25 cellular contexts compared by ENCODE assay signal in the genomic region with DNA sequence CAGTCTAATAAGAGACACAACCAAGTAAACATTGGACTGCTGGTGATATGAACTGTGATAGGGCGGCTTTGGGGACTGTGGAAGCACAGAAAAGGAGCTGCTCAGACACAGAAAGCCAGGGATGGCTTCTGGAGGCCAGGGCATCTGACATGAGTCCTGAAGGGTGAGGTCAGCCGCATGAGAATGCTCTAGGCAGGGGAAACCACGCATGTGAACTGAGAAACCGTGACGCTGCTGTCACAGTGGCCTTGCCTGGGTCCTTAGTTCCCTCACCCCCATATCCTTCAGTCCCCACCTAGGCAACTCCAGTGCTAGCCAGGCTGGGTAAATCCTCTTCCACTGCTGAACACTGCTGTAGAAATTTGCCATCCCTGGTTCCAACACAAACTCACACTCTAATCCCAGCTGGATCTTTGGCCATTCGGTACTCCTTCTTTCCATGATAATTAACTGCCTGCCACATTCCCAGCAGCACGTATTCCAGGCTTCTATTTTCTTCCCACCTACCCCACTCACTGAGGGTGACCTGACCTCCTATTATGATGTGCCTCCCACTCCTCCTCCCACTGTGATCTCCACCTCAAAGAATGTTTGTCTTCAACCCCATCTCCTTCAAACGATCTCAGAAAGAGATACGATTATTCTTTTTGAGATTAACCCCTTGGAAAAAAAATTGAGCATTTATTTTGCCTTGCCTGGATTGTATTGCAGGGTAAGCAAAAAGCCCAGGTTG.
"Had no signal": no experiment of that assay in that cellular context is flagged by ENCODE, and none has a peak within 500 bp of the region (broad histone marks: within the 10 kb centered on the region; RNA-seq: fewer than 3 reads in every experiment).

No MANE protein-coding gene starts in this region.

- ATAC-seq: activated CD4-positive, CD25-positive, alpha-beta regulatory T cell treated with anti-CD3 and anti-CD28 coated beads, Interleukin-2, amount 50 U/mL, for 24 hours; activated CD8-positive, alpha-beta T cell treated with anti-CD3 and anti-CD28 coated beads for 36 hours; gastrocnemius medialis; right cardiac atrium; stimulated activated naive CD8-positive, alpha-beta T cell treated with anti-CD3 and anti-CD28 coated beads, Interleukin-15, Interleukin-2, amounts not matched to agents 100 U/mL and 50 U/mL, for 24 hours; upper lobe of right lung had no signal

- H3K4me3 ChIP-seq: esophagus squamous epithelium, gastrocnemius medialis, left ventricle myocardium inferior, thyroid gland, upper lobe of right lung had no signal

- H3K9ac ChIP-seq: parathyroid adenoma had no signal

- H3K9me3 ChIP-seq: gastrocnemius medialis, left ventricle myocardium inferior, thyroid gland, upper lobe of right lung had no signal

- H3K27me3 ChIP-seq: thyroid gland, upper lobe of right lung had no signal

- H3K36me3 ChIP-seq: esophagus squamous epithelium, gastrocnemius medialis, left ventricle myocardium inferior, thyroid gland, upper lobe of right lung had no signal

- H3K4me1 ChIP-seq: esophagus squamous epithelium, gastrocnemius medialis, left ventricle myocardium inferior, parathyroid adenoma, thyroid gland, upper lobe of right lung had no signal

- H3K27ac Mint-ChIP-seq: activated CD4-positive, alpha-beta T cell treated with anti-CD3 and anti-CD28 coated beads, Interleukin-2, amount 10 ng/mL, durations not matched to agents 24 days and 14 days; activated CD8-positive, alpha-beta T cell treated with anti-CD3 and anti-CD28 coated beads for 36 hours; activated naive CD8-positive, alpha-beta T cell treated with anti-CD3 and anti-CD28 coated beads for 36 hours; endodermal cell had no signal

- H3K79me2 ChIP-seq: parathyroid adenoma had no signal

- DNase-seq: activated CD4-positive, alpha-beta T cell treated with anti-CD3 and anti-CD28 coated beads, Interleukin-2, amount 10 ng/mL, durations not matched to agents 24 days and 14 days; activated CD8-positive, alpha-beta T cell treated with anti-CD3 and anti-CD28 coated beads for 36 hours; activated naive CD8-positive, alpha-beta T cell treated with anti-CD3 and anti-CD28 coated beads for 36 hours; amniotic stem cell; cerebellar nuclear complex; cortex of kidney; endodermal cell; esophagus squamous epithelium; gastrocnemius medialis; hippocampal formation; left ventricle myocardium inferior; mammary epithelial cell; midbrain; natural killer cell; nucleus accumbens; right cardiac atrium; stimulated activated CD4-positive, alpha-beta T cell treated with anti-CD3 and anti-CD28 coated beads, Interleukin-12 subunit alpha, Interleukin-12 subunit beta, amount 100 ng/mL, for 4 hours; stimulated activated CD4-positive, alpha-beta T cell treated with anti-CD3 and anti-CD28 coated beads, Interleukin-4, amount 100 ng/mL, for 4 hours; stimulated activated naive CD8-positive, alpha-beta T cell treated with anti-CD3 and anti-CD28 coated beads, Interleukin-15, Interleukin-2, amounts not matched to agents 100 U/mL and 50 U/mL, for 24 hours; substantia nigra; thyroid gland; upper lobe of right lung had no signal

- H3K36me3 Mint-ChIP-seq: natural killer cell had no signal

- H3K27ac ChIP-seq: esophagus squamous epithelium, gastrocnemius medialis, left ventricle myocardium inferior, parathyroid adenoma, thyroid gland, upper lobe of right lung, VCaP had no signal

- H2AFZ ChIP-seq: parathyroid adenoma had no signal

- H3K4me3 Mint-ChIP-seq: activated CD4-positive, alpha-beta T cell treated with anti-CD3 and anti-CD28 coated beads, Interleukin-2, amount 10 ng/mL, durations not matched to agents 24 days and 14 days; activated CD8-positive, alpha-beta T cell treated with anti-CD3 and anti-CD28 coated beads for 36 hours; activated naive CD8-positive, alpha-beta T cell treated with anti-CD3 and anti-CD28 coated beads for 36 hours; endodermal cell; natural killer cell had no signal

- H3K9me3 Mint-ChIP-seq: endodermal cell, natural killer cell had no signal

- H3K4me1 Mint-ChIP-seq: endodermal cell had no signal

- H3K27me3 Mint-ChIP-seq: activated CD4-positive, alpha-beta T cell treated with anti-CD3 and anti-CD28 coated beads, Interleukin-2, amount 10 ng/mL, durations not matched to agents 24 days and 14 days; activated CD8-positive, alpha-beta T cell treated with anti-CD3 and anti-CD28 coated beads for 36 hours; activated naive CD8-positive, alpha-beta T cell treated with anti-CD3 and anti-CD28 coated beads for 36 hours had no signal
